1 cellular context compared by ENCODE assay signal in the genomic region with DNA sequence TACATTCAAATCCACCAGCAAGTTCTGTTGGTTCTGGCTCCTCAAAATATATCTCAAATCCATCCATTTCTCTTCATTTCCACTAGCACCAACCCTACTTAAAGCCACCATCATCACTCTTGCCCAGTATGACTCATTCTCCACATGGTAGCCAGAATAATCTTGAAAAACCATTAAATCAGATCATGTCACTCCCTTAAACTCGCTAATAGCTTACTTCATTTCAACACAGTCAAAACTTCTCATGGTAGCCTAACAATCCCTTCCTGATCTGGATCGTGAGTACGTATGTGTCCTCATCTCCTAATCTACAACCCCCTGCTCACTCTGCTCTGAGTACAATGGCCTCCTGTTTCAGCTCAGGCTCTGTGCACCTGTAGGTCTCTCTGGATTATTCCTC.
TF ChIP-seq lines count a peak whose summit lies in the region.

No MANE protein-coding gene starts in this region.

TF ChIP-seq in GM23338, 12 proteins besides CTCF, POLR2A, EP300 and RAD21 (continued from another document):
- TF ChIP-seq, protein P1, sequence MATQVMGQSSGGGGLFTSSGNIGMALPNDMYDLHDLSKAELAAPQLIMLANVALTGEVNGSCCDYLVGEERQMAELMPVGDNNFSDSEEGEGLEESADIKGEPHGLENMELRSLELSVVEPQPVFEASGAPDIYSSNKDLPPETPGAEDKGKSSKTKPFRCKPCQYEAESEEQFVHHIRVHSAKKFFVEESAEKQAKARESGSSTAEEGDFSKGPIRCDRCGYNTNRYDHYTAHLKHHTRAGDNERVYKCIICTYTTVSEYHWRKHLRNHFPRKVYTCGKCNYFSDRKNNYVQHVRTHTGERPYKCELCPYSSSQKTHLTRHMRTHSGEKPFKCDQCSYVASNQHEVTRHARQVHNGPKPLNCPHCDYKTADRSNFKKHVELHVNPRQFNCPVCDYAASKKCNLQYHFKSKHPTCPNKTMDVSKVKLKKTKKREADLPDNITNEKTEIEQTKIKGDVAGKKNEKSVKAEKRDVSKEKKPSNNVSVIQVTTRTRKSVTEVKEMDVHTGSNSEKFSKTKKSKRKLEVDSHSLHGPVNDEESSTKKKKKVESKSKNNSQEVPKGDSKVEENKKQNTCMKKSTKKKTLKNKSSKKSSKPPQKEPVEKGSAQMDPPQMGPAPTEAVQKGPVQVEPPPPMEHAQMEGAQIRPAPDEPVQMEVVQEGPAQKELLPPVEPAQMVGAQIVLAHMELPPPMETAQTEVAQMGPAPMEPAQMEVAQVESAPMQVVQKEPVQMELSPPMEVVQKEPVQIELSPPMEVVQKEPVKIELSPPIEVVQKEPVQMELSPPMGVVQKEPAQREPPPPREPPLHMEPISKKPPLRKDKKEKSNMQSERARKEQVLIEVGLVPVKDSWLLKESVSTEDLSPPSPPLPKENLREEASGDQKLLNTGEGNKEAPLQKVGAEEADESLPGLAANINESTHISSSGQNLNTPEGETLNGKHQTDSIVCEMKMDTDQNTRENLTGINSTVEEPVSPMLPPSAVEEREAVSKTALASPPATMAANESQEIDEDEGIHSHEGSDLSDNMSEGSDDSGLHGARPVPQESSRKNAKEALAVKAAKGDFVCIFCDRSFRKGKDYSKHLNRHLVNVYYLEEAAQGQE (IDR thresholded peaks at IDR 0.05; ENCODE audit: unreplicated experiment): no peak
- no peak for TF ChIP-seq ZNF331 (CRISPR knock-in tag; IDR thresholded peaks at IDR 0.05; ENCODE audit: low read depth)
- no peak for TF ChIP-seq ZNF114 (CRISPR knock-in tag; IDR thresholded peaks at IDR 0.05)
- TF ChIP-seq NANOG (IDR thresholded peaks at IDR 0.05; ENCODE audit: borderline replicate concordance): no peak
- TF ChIP-seq POLR2AphosphoS5 (IDR thresholded peaks at IDR 0.05; ENCODE audit: low read depth): no peak
- TF ChIP-seq EZH2 (IDR thresholded peaks at IDR 0.05; ENCODE audit: low read depth, unreplicated experiment): no peak
- TF ChIP-seq, protein P2, sequence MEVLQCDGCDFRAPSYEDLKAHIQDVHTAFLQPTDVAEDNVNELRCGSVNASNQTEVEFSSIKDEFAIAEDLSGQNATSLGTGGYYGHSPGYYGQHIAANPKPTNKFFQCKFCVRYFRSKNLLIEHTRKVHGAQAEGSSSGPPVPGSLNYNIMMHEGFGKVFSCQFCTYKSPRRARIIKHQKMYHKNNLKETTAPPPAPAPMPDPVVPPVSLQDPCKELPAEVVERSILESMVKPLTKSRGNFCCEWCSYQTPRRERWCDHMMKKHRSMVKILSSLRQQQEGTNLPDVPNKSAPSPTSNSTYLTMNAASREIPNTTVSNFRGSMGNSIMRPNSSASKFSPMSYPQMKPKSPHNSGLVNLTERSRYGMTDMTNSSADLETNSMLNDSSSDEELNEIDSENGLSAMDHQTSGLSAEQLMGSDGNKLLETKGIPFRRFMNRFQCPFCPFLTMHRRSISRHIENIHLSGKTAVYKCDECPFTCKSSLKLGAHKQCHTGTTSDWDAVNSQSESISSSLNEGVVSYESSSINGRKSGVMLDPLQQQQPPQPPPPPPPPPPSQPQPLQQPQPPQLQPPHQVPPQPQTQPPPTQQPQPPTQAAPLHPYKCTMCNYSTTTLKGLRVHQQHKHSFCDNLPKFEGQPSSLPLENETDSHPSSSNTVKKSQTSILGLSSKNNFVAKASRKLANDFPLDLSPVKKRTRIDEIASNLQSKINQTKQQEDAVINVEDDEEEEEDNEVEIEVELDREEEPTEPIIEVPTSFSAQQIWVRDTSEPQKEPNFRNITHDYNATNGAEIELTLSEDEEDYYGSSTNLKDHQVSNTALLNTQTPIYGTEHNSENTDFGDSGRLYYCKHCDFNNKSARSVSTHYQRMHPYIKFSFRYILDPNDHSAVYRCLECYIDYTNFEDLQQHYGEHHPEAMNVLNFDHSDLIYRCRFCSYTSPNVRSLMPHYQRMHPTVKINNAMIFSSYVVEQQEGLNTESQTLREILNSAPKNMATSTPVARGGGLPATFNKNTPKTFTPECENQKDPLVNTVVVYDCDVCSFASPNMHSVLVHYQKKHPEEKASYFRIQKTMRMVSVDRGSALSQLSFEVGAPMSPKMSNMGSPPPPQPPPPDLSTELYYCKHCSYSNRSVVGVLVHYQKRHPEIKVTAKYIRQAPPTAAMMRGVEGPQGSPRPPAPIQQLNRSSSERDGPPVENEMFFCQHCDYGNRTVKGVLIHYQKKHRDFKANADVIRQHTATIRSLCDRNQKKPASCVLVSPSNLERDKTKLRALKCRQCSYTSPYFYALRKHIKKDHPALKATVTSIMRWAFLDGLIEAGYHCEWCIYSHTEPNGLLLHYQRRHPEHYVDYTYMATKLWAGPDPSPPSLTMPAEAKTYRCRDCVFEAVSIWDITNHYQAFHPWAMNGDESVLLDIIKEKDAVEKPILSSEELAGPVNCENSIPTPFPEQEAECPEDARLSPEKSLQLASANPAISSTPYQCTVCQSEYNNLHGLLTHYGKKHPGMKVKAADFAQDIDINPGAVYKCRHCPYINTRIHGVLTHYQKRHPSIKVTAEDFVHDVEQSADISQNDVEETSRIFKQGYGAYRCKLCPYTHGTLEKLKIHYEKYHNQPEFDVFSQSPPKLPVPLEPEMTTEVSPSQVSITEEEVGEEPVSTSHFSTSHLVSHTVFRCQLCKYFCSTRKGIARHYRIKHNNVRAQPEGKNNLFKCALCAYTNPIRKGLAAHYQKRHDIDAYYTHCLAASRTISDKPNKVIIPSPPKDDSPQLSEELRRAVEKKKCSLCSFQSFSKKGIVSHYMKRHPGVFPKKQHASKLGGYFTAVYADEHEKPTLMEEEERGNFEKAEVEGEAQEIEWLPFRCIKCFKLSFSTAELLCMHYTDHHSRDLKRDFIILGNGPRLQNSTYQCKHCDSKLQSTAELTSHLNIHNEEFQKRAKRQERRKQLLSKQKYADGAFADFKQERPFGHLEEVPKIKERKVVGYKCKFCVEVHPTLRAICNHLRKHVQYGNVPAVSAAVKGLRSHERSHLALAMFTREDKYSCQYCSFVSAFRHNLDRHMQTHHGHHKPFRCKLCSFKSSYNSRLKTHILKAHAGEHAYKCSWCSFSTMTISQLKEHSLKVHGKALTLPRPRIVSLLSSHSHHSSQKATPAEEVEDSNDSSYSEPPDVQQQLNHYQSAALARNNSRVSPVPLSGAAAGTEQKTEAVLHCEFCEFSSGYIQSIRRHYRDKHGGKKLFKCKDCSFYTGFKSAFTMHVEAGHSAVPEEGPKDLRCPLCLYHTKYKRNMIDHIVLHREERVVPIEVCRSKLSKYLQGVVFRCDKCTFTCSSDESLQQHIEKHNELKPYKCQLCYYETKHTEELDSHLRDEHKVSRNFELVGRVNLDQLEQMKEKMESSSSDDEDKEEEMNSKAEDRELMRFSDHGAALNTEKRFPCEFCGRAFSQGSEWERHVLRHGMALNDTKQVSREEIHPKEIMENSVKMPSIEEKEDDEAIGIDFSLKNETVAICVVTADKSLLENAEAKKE (CRISPR knock-in tag; IDR thresholded peaks at IDR 0.05): no peak
- TF ChIP-seq STAT1 (IDR thresholded peaks at IDR 0.05; ENCODE audit: unreplicated experiment): no peak
- TF ChIP-seq JUNB (IDR thresholded peaks at IDR 0.05; ENCODE audit: unreplicated experiment): no peak
